Comparison of ENCODE assay signal across 9 cellular contexts in the genomic region with DNA sequence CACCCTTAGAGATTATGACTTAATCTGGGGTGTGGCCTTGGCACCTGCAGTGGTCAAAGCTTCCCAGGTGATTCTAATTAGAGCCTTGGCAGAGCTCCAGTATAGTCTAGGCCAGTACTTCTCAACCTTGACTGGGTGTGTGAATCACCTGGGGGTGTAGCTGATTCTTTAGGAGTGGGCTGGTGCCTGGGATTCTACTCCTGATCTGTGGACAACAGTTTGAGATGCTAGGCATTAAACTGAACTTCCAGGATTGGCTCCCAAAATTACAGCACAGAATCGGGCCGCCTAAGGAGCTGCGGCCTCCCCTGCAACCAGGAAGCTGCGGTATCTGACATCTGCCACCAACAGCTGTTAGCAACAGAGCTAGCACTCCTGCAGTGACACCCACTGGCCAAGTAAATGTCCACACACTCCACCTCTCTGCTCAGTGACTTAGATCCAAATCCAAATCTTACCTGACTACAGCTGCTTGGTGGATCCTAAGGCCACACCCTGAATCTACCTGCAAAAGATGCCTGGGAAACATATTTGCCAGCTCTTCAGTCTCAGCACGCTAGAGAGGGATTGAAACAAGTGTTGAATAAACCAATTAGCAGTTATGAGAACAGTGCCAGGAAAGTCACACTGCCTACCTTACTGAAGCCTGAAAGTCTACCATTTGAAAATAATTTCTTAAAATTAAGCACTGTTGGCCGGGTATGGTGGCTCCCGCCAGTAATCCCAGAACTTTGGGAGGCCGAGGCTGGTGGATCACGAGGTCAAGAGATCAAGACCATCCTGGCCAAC.
DNase-seq lines count a peak whose midpoint lies in the region; ATAC-seq and TF ChIP-seq lines count a peak whose summit lies in the region.
"Had no signal": no experiment of that assay in that cellular context is flagged by ENCODE, and none has a peak within 500 bp of the region (broad histone marks: within the 10 kb centered on the region; RNA-seq: fewer than 3 reads in every experiment).

No MANE protein-coding gene starts in this region.

- no peak overlapping the region for H2AFZ ChIP-seq in SK-N-SH (ENCODE audit: low read depth)
- no peak overlapping the region for H2AFZ ChIP-seq in osteoblast (ENCODE audit: low read length)

- no peak overlapping the region for H3K4me2 ChIP-seq in SK-N-SH
- H3K4me2 ChIP-seq in osteoblast (ENCODE audit: insufficient read depth, low read length): no peak overlapping the region

- H3F3A ChIP-seq in SK-N-SH (replicated peaks; ENCODE audit: insufficient read depth): peaks cover 2% of the 10 kb centered on the region

- H3K27ac ChIP-seq in SK-N-SH (ENCODE audit: low read depth in 2 of 2, low read length in 1 of 2) (no peak overlapping the region; a peak in 1 of 4 replicates), osteoblast (ENCODE audit: low read depth, low read length) (no peak overlapping the region)

- TF ChIP-seq EP300 in SK-N-SH (IDR thresholded peaks at IDR 0.05; ENCODE audit: borderline replicate concordance in 1 of 2, low read depth in 1 of 2, low read length in 1 of 2): no peak

- H3K79me2 ChIP-seq in SK-N-SH (ENCODE audit: insufficient read depth) (no peaks in the 10 kb centered on the region; the same call in 1 of the 2 replicates), osteoblast (ENCODE audit: insufficient read depth, low read length) (no peaks in the 10 kb centered on the region)

- H3K9me2 ChIP-seq in SK-N-SH: no peaks in the 10 kb centered on the region

- 44% methylated on average over 9 of the region's 9 CpGs for WGBS in SK-N-SH (ENCODE audit: low lambda C conversion rate)

- no peak for TF ChIP-seq POLR2A in NB4 (IDR thresholded peaks at IDR 0.05; ENCODE audit: extremely low read depth, insufficient read length)

- peaks cover 27% of the 10 kb centered on the region for H3K27me3 Mint-ChIP-seq in T-helper 17 cell

- H4K20me1 ChIP-seq in SK-N-SH (ENCODE audit: insufficient read depth) (no peaks in the 10 kb centered on the region), osteoblast (ENCODE audit: insufficient read depth, low read length) (no peaks in the 10 kb centered on the region)

- peak; percentile 8 to 15 for DNase-seq in stimulated activated CD4-positive, alpha-beta T cell treated with anti-CD3 and anti-CD28 coated beads, Interleukin-15, amount 100 ng/mL, for 48 hours (ENCODE audit: low read depth in 2 of 2)
- no peak for DNase-seq in stimulated activated CD4-positive, alpha-beta T cell treated with anti-CD3 and anti-CD28 coated beads, Interleukin-12 subunit alpha, Interleukin-12 subunit beta, amount 100 ng/mL, for 4 hours
- peak; percentile 72 for DNase-seq in NB4 (ENCODE audit: low read depth)
- peak; percentile 81 for DNase-seq in SK-N-SH
- DNase-seq in fibroblast of gingiva (ENCODE audit: low read depth): peak; percentile 6
- DNase-seq in osteoblast (ENCODE audit: insufficient read length, low spot score, missing footprints): no peak
- DNase-seq in T-helper 17 cell: no peak

- POLR2A ChIA-PET in SK-N-SH (lab: Yijun Ruan, JAX): no interaction called here

- H3K9me3 ChIP-seq in SK-N-SH (no peaks in the 10 kb centered on the region), osteoblast (ENCODE audit: low read depth, low read length) (no peaks in the 10 kb centered on the region), T-helper 17 cell (ENCODE audit: control insufficient read depth, low read length, poor library complexity, severe bottlenecking) (no peaks in the 10 kb centered on the region)

- H3K4me1 ChIP-seq in SK-N-SH (ENCODE audit: control insufficient read depth in 1 of 2, insufficient read depth in 2 of 2, low read depth in 1 of 2, low read length in 1 of 2) (peaks cover 4 to 9% of the 10 kb centered on the region in 2 experiments; a peak in 2 of 4 replicates), osteoblast (ENCODE audit: insufficient read depth, low read length) (no peaks in the 10 kb centered on the region)

- TF ChIP-seq CTCF in NB4 (IDR thresholded peaks at IDR 0.05; ENCODE audit: low read depth, low read length): peak; percentile 73
- peak; percentile 48 for TF ChIP-seq CTCF in SK-N-SH (IDR thresholded peaks at IDR 0.05)
- peak; percentile 36 for TF ChIP-seq CTCF in osteoblast (IDR thresholded peaks at IDR 0.05; ENCODE audit: extremely low read depth, low read depth, low read length)

- no peak overlapping the region for H3K4me3 Mint-ChIP-seq in T-helper 17 cell
- H3K4me3 Mint-ChIP-seq: effector memory CD8-positive, alpha-beta T cell had no signal

- peak; percentile 90 for ATAC-seq in HG02623 (IDR thresholded peaks at IDR 0.05; ENCODE audit: unreplicated experiment)
- ATAC-seq in T-helper 17 cell: no peak
- ATAC-seq: effector memory CD8-positive, alpha-beta T cell had no signal

- H3K27ac Mint-ChIP-seq in T-helper 17 cell: no peak overlapping the region
- H3K27ac Mint-ChIP-seq: effector memory CD8-positive, alpha-beta T cell had no signal

- H3K36me3 ChIP-seq in SK-N-SH (replicated peaks in 1 of 2; ENCODE audit: control insufficient read depth in 1 of 2, insufficient read depth in 2 of 2, low read length in 1 of 2) (no peaks in the 10 kb centered on the region), osteoblast (ENCODE audit: insufficient read depth, low read length) (no peaks in the 10 kb centered on the region)

- H3K27me3 ChIP-seq in SK-N-SH (ENCODE audit: insufficient read depth) (no peaks in the 10 kb centered on the region), osteoblast (ENCODE audit: insufficient read depth, low read length) (peaks cover 11% of the 10 kb centered on the region)

- CTCF ChIA-PET in SK-N-SH (lab: Yijun Ruan, JAX): interaction anchor here (0.6 to 4.0 kb wide), 65 partner anchors 10 to 1550 kb away, joined by 3 to 26 read pairs (median 4); partner anchors contain the start of gene LRFN2

- H3K36me3 Mint-ChIP-seq in T-helper 17 cell (ENCODE audit: low read depth): peaks cover 2% of the 10 kb centered on the region

- peaks cover 2% of the 10 kb centered on the region for H3K4me1 Mint-ChIP-seq in T-helper 17 cell

- peak; percentile 93 for TF ChIP-seq RAD21 in SK-N-SH (IDR thresholded peaks at IDR 0.05; ENCODE audit: low read length)

- H3K4me3 ChIP-seq in NB4 (ENCODE audit: low read depth, low read length): no peak overlapping the region
- no peak overlapping the region; a peak in 1 of 4 replicates for H3K4me3 ChIP-seq in SK-N-SH (ENCODE audit: low read depth in 2 of 2, low read length in 1 of 2)
- H3K4me3 ChIP-seq in osteoblast (ENCODE audit: insufficient read depth, low read length): no peak overlapping the region

- no peak overlapping the region for H3K9ac ChIP-seq in SK-N-SH

TF ChIP-seq in SK-N-SH, 30 proteins besides CTCF, POLR2A, EP300 and RAD21 (continues in another document):
- TF ChIP-seq RFX5 (IDR thresholded peaks at IDR 0.05; ENCODE audit: low read length) (0 out of 2 replicates have a peak, but pooled peaks have one; percentile 11), SMC3 (IDR thresholded peaks at IDR 0.05; ENCODE audit: low read depth, low read length) (peak; percentile 71), MEF2A (IDR thresholded peaks at IDR 0.05; ENCODE audit: borderline replicate concordance, low read depth) (no peak), GATA2 (CRISPR knock-in tag; IDR thresholded peaks at IDR 0.05) (peak; percentile 62), NRF1 (IDR thresholded peaks at IDR 0.05; ENCODE audit: low read depth, low read length) (no peak), USF2 (IDR thresholded peaks at IDR 0.05; ENCODE audit: borderline replicate concordance, low read depth, low read length) (no peak), PBX3 (IDR thresholded peaks at IDR 0.05) (no peak), RCOR1 (IDR thresholded peaks at IDR 0.05; ENCODE audit: low read length) (no peak; the same call in 1 of the 2 replicates), IRF3 (IDR thresholded peaks at IDR 0.05; ENCODE audit: low read depth, low read length) (no peak), TAF1 (IDR thresholded peaks at IDR 0.05; ENCODE audit: borderline replicate concordance, low read depth, low read length) (no peak), NFIC (IDR thresholded peaks at IDR 0.05; ENCODE audit: borderline replicate concordance) (no peak), USF1 (IDR thresholded peaks at IDR 0.05; ENCODE audit: borderline replicate concordance, low read depth) (no peak), CHD2 (IDR thresholded peaks at IDR 0.05; ENCODE audit: low read length, partially characterized antibody) (peak; percentile 36), POLR2AphosphoS5 (IDR thresholded peaks at IDR 0.05; ENCODE audit: low read depth, low read length) (no peak), YY1 (IDR thresholded peaks at IDR 0.05; ENCODE audit: low read depth) (no peak)

Comparison
In these comparisons a context has a peak if more than half of its experiments do, and no peak if none do; other contexts are left out.
1. DNase-seq: peak in stimulated activated CD4-positive, alpha-beta T cell treated with anti-CD3 and anti-CD28 coated beads, Interleukin-15, amount 100 ng/mL, for 48 hours (2 of 2), NB4 (single experiment), SK-N-SH (single experiment) and fibroblast of gingiva (single experiment); none in stimulated activated CD4-positive, alpha-beta T cell treated with anti-CD3 and anti-CD28 coated beads, Interleukin-12 subunit alpha, Interleukin-12 subunit beta, amount 100 ng/mL, for 4 hours (single experiment), osteoblast (single experiment) and T-helper 17 cell (0 of 3).
2. Peak in every context shown above with its lines, with median percentiles within 50 percentile points of each other: CTCF ChIP-seq.